Comparison of ENCODE assay signal across 21 cellular contexts in genomic region chr7:98772242-98772603, GRCh38.
A peak's percentile ranks its signal among the peaks of the same experiment; 100 is the strongest.
DNase-seq lines count a peak whose midpoint lies in the region; ATAC-seq and TF ChIP-seq lines count a peak whose summit lies in the region.
"Had no signal": no experiment of that assay in that cellular context is flagged by ENCODE, and none has a peak within 500 bp of the region (broad histone marks: within the 10 kb centered on the region; RNA-seq: fewer than 3 reads in every experiment).

No MANE protein-coding gene starts in this region.

- ATAC-seq in GM18502 (IDR thresholded peaks at IDR 0.05; ENCODE audit: poor library complexity, unreplicated experiment) = peak; percentile 49
- ATAC-seq in HG03442 (IDR thresholded peaks at IDR 0.05; ENCODE audit: unreplicated experiment) = peak; percentile 19
- ATAC-seq: activated T-cell treated with anti-CD3 and anti-CD28 coated beads, Interleukin-2, amount 50 U/mL, for 4 hours; K562; stimulated activated naive CD8-positive, alpha-beta T cell treated with anti-CD3 and anti-CD28 coated beads, Interleukin-15, Interleukin-2, amounts not matched to agents 100 U/mL and 50 U/mL, for 24 hours had no signal

- H3K9me3 Mint-ChIP-seq in endodermal cell = no peaks in the 10 kb centered on the region
- H3K9me3 Mint-ChIP-seq in endothelial cell (ENCODE audit: unreplicated experiment) = no peaks in the 10 kb centered on the region
- H3K9me3 Mint-ChIP-seq in CD14-positive monocyte = peaks cover 0 to 4% (median 0%) of the 10 kb centered on the region in 7 donors
- H3K9me3 Mint-ChIP-seq: activated naive CD8-positive, alpha-beta T cell treated with anti-CD3 and anti-CD28 coated beads, Interleukin-2, amount 10 ng/mL, durations not matched to agents 7 days and 5 days; activated T-cell treated with anti-CD3 and anti-CD28 coated beads, Interleukin-2, amount 50 U/mL, for 4 hours had no signal

- H3K36me3 Mint-ChIP-seq in endodermal cell (ENCODE audit: low read depth) (no peaks in the 10 kb centered on the region), endothelial cell (ENCODE audit: low read depth, unreplicated experiment) (no peaks in the 10 kb centered on the region), CD14-positive monocyte (no peaks in the 10 kb centered on the region)
- H3K36me3 Mint-ChIP-seq: activated naive CD8-positive, alpha-beta T cell treated with anti-CD3 and anti-CD28 coated beads, Interleukin-2, amount 10 ng/mL, durations not matched to agents 7 days and 5 days had no signal

- in situ Hi-C loops in G401 (cut with HindIII; ENCODE audit: low sequenced_read_pairs) = no loop called here

- H4K20me1 ChIP-seq in smooth muscle cell (ENCODE audit: low read depth) = no peaks in the 10 kb centered on the region

- peaks cover 9% of the 10 kb centered on the region for H3K4me1 Mint-ChIP-seq in endodermal cell
- H3K4me1 Mint-ChIP-seq in endothelial cell (ENCODE audit: unreplicated experiment) = no peaks in the 10 kb centered on the region
- H3K4me1 Mint-ChIP-seq in CD14-positive monocyte = peaks cover 7% of the 10 kb centered on the region
- H3K4me1 Mint-ChIP-seq: activated naive CD8-positive, alpha-beta T cell treated with anti-CD3 and anti-CD28 coated beads, Interleukin-2, amount 10 ng/mL, durations not matched to agents 7 days and 5 days had no signal

- TF ChIP-seq CTCF in endodermal cell (conservative IDR thresholded peaks at IDR 0.05) (no peak), smooth muscle cell (IDR thresholded peaks at IDR 0.05; ENCODE audit: borderline replicate concordance, insufficient read depth, poor library complexity, severe bottlenecking) (no peak), endothelial cell (IDR thresholded peaks at IDR 0.05; ENCODE audit: unreplicated experiment) (no peak), CD14-positive monocyte (IDR thresholded peaks at IDR 0.05) (no peak)

- 35 to 45% methylated on average over 12 of the region's 12 CpGs for WGBS in endodermal cell (ENCODE audit: insufficient coverage in 1 of 2, insufficient read length in 1 of 2), 2 experiments
- whole genome bisulfite sequencing in smooth muscle cell (ENCODE audit: low lambda C conversion rate) = 41% methylated on average over 12 of the region's 12 CpGs

- H3K4me3 Mint-ChIP-seq in endodermal cell (no peak overlapping the region), endothelial cell (ENCODE audit: unreplicated experiment) (no peak overlapping the region), CD14-positive monocyte (no peak overlapping the region)
- H3K4me3 Mint-ChIP-seq: activated naive CD8-positive, alpha-beta T cell treated with anti-CD3 and anti-CD28 coated beads, Interleukin-2, amount 10 ng/mL, durations not matched to agents 7 days and 5 days; activated T-cell treated with anti-CD3 and anti-CD28 coated beads, Interleukin-2, amount 50 U/mL, for 4 hours had no signal

- no peaks in the 10 kb centered on the region for H3K9me3 ChIP-seq in endodermal cell (ENCODE audit: control insufficient read depth, low read length)
- H3K9me3 ChIP-seq in smooth muscle cell (replicated peaks; ENCODE audit: low read depth) = no peaks in the 10 kb centered on the region
- H3K9me3 ChIP-seq: mucosa of descending colon, spleen had no signal

- H2AFZ ChIP-seq in smooth muscle cell (ENCODE audit: low read depth) = no peak overlapping the region

- H3K4me1 ChIP-seq in endodermal cell (ENCODE audit: control insufficient read depth, insufficient read depth, low read length) (no peaks in the 10 kb centered on the region), smooth muscle cell (ENCODE audit: low read depth) (peaks cover 11% of the 10 kb centered on the region)
- H3K4me1 ChIP-seq: spleen had no signal

- H3F3A ChIP-seq in smooth muscle cell (ENCODE audit: low read depth) = peaks cover 7% of the 10 kb centered on the region

- H3K27ac Mint-ChIP-seq in endodermal cell (no peak overlapping the region), endothelial cell (ENCODE audit: unreplicated experiment) (no peak overlapping the region), CD14-positive monocyte (no peak overlapping the region)
- H3K27ac Mint-ChIP-seq: activated naive CD8-positive, alpha-beta T cell treated with anti-CD3 and anti-CD28 coated beads, Interleukin-2, amount 10 ng/mL, durations not matched to agents 7 days and 5 days; progenitor cell of endocrine pancreas had no signal

- H3K4me3 ChIP-seq in endodermal cell (ENCODE audit: low read length) (no peak overlapping the region), smooth muscle cell (no peak overlapping the region)
- H3K4me3 ChIP-seq: K562, mucosa of descending colon, spleen had no signal

- peaks cover 16% of the 10 kb centered on the region for H3K27me3 Mint-ChIP-seq in endodermal cell (ENCODE audit: insufficient read depth)
- no peaks in the 10 kb centered on the region for H3K27me3 Mint-ChIP-seq in endothelial cell (ENCODE audit: unreplicated experiment)
- H3K27me3 Mint-ChIP-seq in CD14-positive monocyte (ENCODE audit: low read depth in 3 of 3) = peaks cover 5 to 26% (median 9%) of the 10 kb centered on the region in 3 donors

- H3K27me3 ChIP-seq in endodermal cell (ENCODE audit: control insufficient read depth, insufficient read depth, low read length, poor library complexity, severe bottlenecking) (peaks cover 15% of the 10 kb centered on the region), smooth muscle cell (ENCODE audit: low read depth) (no peaks in the 10 kb centered on the region)

- H3K36me3 ChIP-seq in endodermal cell (ENCODE audit: control insufficient read depth, insufficient read depth, low read length) = no peaks in the 10 kb centered on the region
- no peaks in the 10 kb centered on the region for H3K36me3 ChIP-seq in smooth muscle cell (ENCODE audit: low read depth)
- H3K36me3 ChIP-seq: spleen had no signal

- no peak overlapping the region for H3K9ac ChIP-seq in endodermal cell (ENCODE audit: extremely low read depth, low read length, poor library complexity, severe bottlenecking)
- H3K9ac ChIP-seq in smooth muscle cell (ENCODE audit: low read depth) = no peak overlapping the region

- intact Hi-C loops in CD14-positive monocyte (cut with micrococcal nuclease) = no loop called here

- H3K27ac ChIP-seq in endodermal cell (ENCODE audit: low read depth, low read length) (peak overlapping the region; percentile 77), smooth muscle cell (ENCODE audit: low read depth) (peak overlapping the region; percentile 96)
- H3K27ac ChIP-seq: spleen had no signal

- no peak for DNase-seq in endodermal cell
- no peak for DNase-seq in smooth muscle cell (lab: John Stamatoyannopoulos, UW; ENCODE audit: unreplicated experiment)
- DNase-seq in endothelial cell (ENCODE audit: low spot score) = no peak
- DNase-seq in NCI-H446 (lab: John Stamatoyannopoulos, UW) = no peak
- no peak for DNase-seq in G401 (ENCODE audit: low spot score)
- no peak for DNase-seq in CD14-positive monocyte (ENCODE audit: low spot score)
- DNase-seq: activated CD4-positive, alpha-beta T cell treated with anti-CD3 and anti-CD28 coated beads, Interleukin-2, amount 50 U/mL, for 1 hour; activated naive CD8-positive, alpha-beta T cell treated with anti-CD3 and anti-CD28 coated beads, Interleukin-2, amount 10 ng/mL, durations not matched to agents 7 days and 5 days; activated T-cell treated with anti-CD3 and anti-CD28 coated beads, Interleukin-2, amount 50 U/mL, for 4 hours; effector CD4-positive, alpha-beta T cell; left cardiac atrium; NCI-H1105 treated with DMSO at 0.1 percent for 48 hours; SHP77 treated with DMSO at 0.1 percent for 48 hours; spleen; stimulated activated naive CD8-positive, alpha-beta T cell treated with anti-CD3 and anti-CD28 coated beads, Interleukin-15, Interleukin-2, amounts not matched to agents 100 U/mL and 50 U/mL, for 24 hours; T1000 had no signal

- H3K79me2 ChIP-seq in smooth muscle cell (ENCODE audit: low read depth) = no peaks in the 10 kb centered on the region

- peak overlapping the region; percentile 77 for H3K4me2 ChIP-seq in smooth muscle cell
